ENCODE assay signal across 9 cellular contexts in genomic region chr14:74459289-74459946, GRCh38. TPM values are rescaled to one million over a fixed set of nuclear protein-coding genes. Genes with fewer than 3 reads are reported as not detected.
DNase-seq lines count a peak whose midpoint lies in the region; ATAC-seq and TF ChIP-seq lines count a peak whose summit lies in the region.
"Had no signal": no experiment of that assay in that cellular context is flagged by ENCODE, and none has a peak within 500 bp of the region (broad histone marks: within the 10 kb centered on the region; RNA-seq: fewer than 3 reads in every experiment).

No MANE protein-coding gene starts in this region.

- TF ChIP-seq CTCF in GM12873 (IDR thresholded peaks at IDR 0.05; ENCODE audit: insufficient read depth, low read depth, low read length, missing control alignments) (peak; percentile 78), esophagus squamous epithelium (IDR thresholded peaks at IDR 0.05) (peak in 5 of 6 experiments; percentile 18 to 58 (median 36)), psoas muscle (IDR thresholded peaks at IDR 0.05) (peak; percentile 57)

- peak; percentile 80 to 95 (median 88) for ATAC-seq in psoas muscle

- TF ChIP-seq POLR2A in esophagus squamous epithelium (IDR thresholded peaks at IDR 0.05), result no peak

- H3K27me3 ChIP-seq in esophagus squamous epithelium (no peaks in the 10 kb centered on the region), psoas muscle (ENCODE audit: insufficient read depth in 3 of 3, low read length in 2 of 3) (peaks cover 0 to 3% (median 0%) of the 10 kb centered on the region in 3 donors)

- DNase-seq in Kasumi-1 (lab: John Stamatoyannopoulos, UW) (peak; percentile 20 to 44), esophagus squamous epithelium (lab: John Stamatoyannopoulos, UW) (no peak), psoas muscle (peak in 1 of 2 donors; percentile 39), medulla oblongata (ENCODE audit: extremely low spot score) (no peak), GDM1 (lab: John Stamatoyannopoulos, UW) (no peak), NCI-H1092 (lab: John Stamatoyannopoulos, UW) (no peak)
- DNase-seq in activated CD4-positive, alpha-beta T cell treated with anti-CD3 and anti-CD28 coated beads for 48 hours, result peak; percentile 58

- H3K4me3 ChIP-seq in esophagus squamous epithelium (no peak overlapping the region), psoas muscle (no peak overlapping the region)

- H3K27ac ChIP-seq in esophagus squamous epithelium, result no peak overlapping the region
- H3K27ac ChIP-seq in psoas muscle, result no peak overlapping the region

- intact Hi-C loops in esophagus squamous epithelium (cut with DNase I), result no loop called here
- intact Hi-C loops in psoas muscle (cut with DNase I), result no loop called here

- H3K36me3 ChIP-seq in esophagus squamous epithelium, result no peaks in the 10 kb centered on the region
- H3K36me3 ChIP-seq in psoas muscle (ENCODE audit: insufficient read depth in 1 of 2, low read depth in 1 of 2), result no peaks in the 10 kb centered on the region

- 58 to 62% methylated on average over 5 to 6 of the region's 10 CpGs for WGBS in esophagus squamous epithelium, 2 donors
- 61 to 69% (median 64%) methylated on average over 10 of the region's 10 CpGs for WGBS in psoas muscle, 3 donors

- no peaks in the 10 kb centered on the region for H3K9me3 ChIP-seq in esophagus squamous epithelium
- no peaks in the 10 kb centered on the region for H3K9me3 ChIP-seq in psoas muscle

- H3K4me1 ChIP-seq in esophagus squamous epithelium (peaks cover 0 to 11% (median 0%) of the 10 kb centered on the region in 3 donors), psoas muscle (no peaks in the 10 kb centered on the region)

RNA-seq across cellular contexts. Expression of gene SYNDIG1L, which starts 33.4 kb away (rescaled TPM):
- total RNA-seq in esophagus squamous epithelium, result under 1 TPM in 1 of 4 donors, not detected in 3; 0.19 TPM
- not detected for total RNA-seq in psoas muscle
- not detected for polyA plus RNA-seq in psoas muscle
- total RNA-seq: T-helper 2 cell treated with Interferon-gamma antibody and Interleukin-4, amounts not matched to agents 100 ng/mL and 5 ng/mL, for 36 hours had no signal

RNA-seq across cellular contexts. Expression of gene NPC2, which starts 33.7 kb away (rescaled TPM):
- total RNA-seq in esophagus squamous epithelium (100 to 1,000 TPM; 174 to 331 (median 251) TPM), psoas muscle (10 to 100 TPM; 31.6 to 42.5 (median 35.0) TPM)
- polyA plus RNA-seq in psoas muscle, result 10 to 100 TPM; 28.2 to 30.7 (median 29.3) TPM

RNA-seq across cellular contexts. Expression of gene ISCA2, which starts 34.1 kb away (rescaled TPM):
- total RNA-seq in esophagus squamous epithelium, result 10 to 100 TPM in 1 of 4 donors, 1 to 10 TPM in 3; 4.6 to 15.1 (median 6.2) TPM
- 10 to 100 TPM; 24.5 to 38.8 (median 26.0) TPM for total RNA-seq in psoas muscle
- 10 to 100 TPM; 19.9 to 26.9 (median 24.5) TPM for polyA plus RNA-seq in psoas muscle

Comparison
In these comparisons a context has a peak if more than half of its experiments do, and no peak if none do; other contexts are left out.
1. DNase-seq: peak in Kasumi-1 (2 of 2) and activated CD4-positive, alpha-beta T cell treated with anti-CD3 and anti-CD28 coated beads for 48 hours (single experiment); none in esophagus squamous epithelium (single experiment), medulla oblongata (single experiment), GDM1 (single experiment) and NCI-H1092 (single experiment).
2. RNA of gene NPC2, which starts 33.7 kb away (total RNA-seq): 174 to 331 TPM in esophagus squamous epithelium; 31.6 to 42.5 TPM in psoas muscle; every median in the first group is over 4 times any median in the second.
3. Peak in every context shown above with its lines, with median percentiles within 50 percentile points of each other: CTCF ChIP-seq.